Comparison of ENCODE assay signal across 9 cellular contexts in genomic region chr22:42608481-42609361, GRCh38. TPM values are rescaled to one million over a fixed set of nuclear protein-coding genes. Genes with fewer than 3 reads are reported as not detected.
DNase-seq lines count a peak whose midpoint lies in the region; ATAC-seq and TF ChIP-seq lines count a peak whose summit lies in the region.
"Had no signal": no experiment of that assay in that cellular context is flagged by ENCODE, and none has a peak within 500 bp of the region (broad histone marks: within the 10 kb centered on the region; RNA-seq: fewer than 3 reads in every experiment).

No MANE protein-coding gene starts in this region.

- H3K4me3 ChIP-seq in mammary epithelial cell (replicated peaks in 1 of 3; ENCODE audit: insufficient read depth in 1 of 3, low read depth in 2 of 3, low read length in 3 of 3): peak overlapping the region; percentile 12 to 35 (median 15)
- peak overlapping the region; percentile 13 for H3K4me3 ChIP-seq in suprapubic skin
- H3K4me3 ChIP-seq: BLaER1 treated with 17β-estradiol and CSF1 and Interleukin-3, amounts not matched to agents 10 nM and 100 nM had no signal

- peaks cover 30% of the 10 kb centered on the region for H3K36me3 Mint-ChIP-seq in activated CD4-positive, alpha-beta memory T cell treated with anti-CD3 and anti-CD28 coated beads for 36 hours
- H3K36me3 Mint-ChIP-seq in activated CD4-positive, alpha-beta memory T cell treated with anti-CD3 and anti-CD28 coated beads, Interleukin-2, amount 10 ng/mL, durations not matched to agents 7 days and 5 days (ENCODE audit: low read depth): peaks cover 47% of the 10 kb centered on the region

- H3K4me2 ChIP-seq in mammary epithelial cell (ENCODE audit: insufficient read depth, low read depth, low read length): peak overlapping the region; percentile 61

- peak; percentile 25 for DNase-seq in activated CD4-positive, alpha-beta memory T cell treated with anti-CD3 and anti-CD28 coated beads for 36 hours
- DNase-seq in activated CD4-positive, alpha-beta memory T cell treated with anti-CD3 and anti-CD28 coated beads, Interleukin-2, amount 10 ng/mL, durations not matched to agents 7 days and 5 days: no peak
- DNase-seq in mammary epithelial cell (peak; percentile 89), kidney glomerular epithelial cell (lab: John Stamatoyannopoulos, UW) (peak; percentile 87), suprapubic skin (ENCODE audit: low spot score in 2 of 2) (no peak), HK-2 (ENCODE audit: unreplicated experiment) (no peak)
- DNase-seq in stimulated activated naive CD4-positive, alpha-beta T cell treated with Interleukin-2 at 50 U/mL for 16 hours (lab: John Stamatoyannopoulos, UW): no peak

- H4K20me1 ChIP-seq in mammary epithelial cell (ENCODE audit: insufficient read depth, low read length): no peaks in the 10 kb centered on the region

- TF ChIP-seq POLR2A in suprapubic skin (IDR thresholded peaks at IDR 0.05): no peak

- peak overlapping the region; percentile 77 for H3K27ac Mint-ChIP-seq in activated CD4-positive, alpha-beta memory T cell treated with anti-CD3 and anti-CD28 coated beads for 36 hours
- no peak overlapping the region for H3K27ac Mint-ChIP-seq in activated CD4-positive, alpha-beta memory T cell treated with anti-CD3 and anti-CD28 coated beads, Interleukin-2, amount 10 ng/mL, durations not matched to agents 7 days and 5 days

- no peaks in the 10 kb centered on the region for H3K27me3 Mint-ChIP-seq in activated CD4-positive, alpha-beta memory T cell treated with anti-CD3 and anti-CD28 coated beads for 36 hours
- H3K27me3 Mint-ChIP-seq in activated CD4-positive, alpha-beta memory T cell treated with anti-CD3 and anti-CD28 coated beads, Interleukin-2, amount 10 ng/mL, durations not matched to agents 7 days and 5 days: no peaks in the 10 kb centered on the region

- H3K79me2 ChIP-seq in mammary epithelial cell (ENCODE audit: insufficient read depth, low read length): peaks cover 99% of the 10 kb centered on the region

- in situ Hi-C loops in mammary epithelial cell (cut with MboI; ENCODE audit: low sequenced_read_pairs in 2 of 2): no loop called here

- no peak for TF ChIP-seq EP300 in suprapubic skin (IDR thresholded peaks at IDR 0.05)

- H3K27me3 ChIP-seq in mammary epithelial cell (ENCODE audit: insufficient read depth, low read length) (no peaks in the 10 kb centered on the region), suprapubic skin (no peaks in the 10 kb centered on the region)
- H3K27me3 ChIP-seq: BLaER1 treated with 17β-estradiol and CSF1 and Interleukin-3, amounts not matched to agents 10 nM and 100 nM had no signal

- CTCF ChIA-PET in activated CD4-positive, alpha-beta memory T cell treated with anti-CD3 and anti-CD28 coated beads for 36 hours (lab: Charles Lee): interaction anchor here (0.9 to 2.1 kb wide), 2 partner anchors 12 to 14 kb away, joined by 3 to 5 read pairs; no protein-coding TSS in a partner anchor
- CTCF ChIA-PET in activated CD4-positive, alpha-beta memory T cell treated with anti-CD3 and anti-CD28 coated beads, Interleukin-2, amount 10 ng/mL, durations not matched to agents 7 days and 5 days (lab: Charles Lee): no interaction called here
- CTCF ChIA-PET in mammary epithelial cell (lab: Charles Lee; ENCODE audit: low non-redundant PET): no interaction called here

- ATAC-seq in GM21825 (IDR thresholded peaks at IDR 0.05; ENCODE audit: unreplicated experiment): no peak

- H2AFZ ChIP-seq in mammary epithelial cell (ENCODE audit: low read depth, low read length): peak overlapping the region; percentile 61

- H3K4me3 Mint-ChIP-seq in activated CD4-positive, alpha-beta memory T cell treated with anti-CD3 and anti-CD28 coated beads for 36 hours: no peak overlapping the region
- no peak overlapping the region for H3K4me3 Mint-ChIP-seq in activated CD4-positive, alpha-beta memory T cell treated with anti-CD3 and anti-CD28 coated beads, Interleukin-2, amount 10 ng/mL, durations not matched to agents 7 days and 5 days

- H3K9me3 Mint-ChIP-seq in activated CD4-positive, alpha-beta memory T cell treated with anti-CD3 and anti-CD28 coated beads for 36 hours: no peaks in the 10 kb centered on the region
- H3K9me3 Mint-ChIP-seq in activated CD4-positive, alpha-beta memory T cell treated with anti-CD3 and anti-CD28 coated beads, Interleukin-2, amount 10 ng/mL, durations not matched to agents 7 days and 5 days: no peaks in the 10 kb centered on the region

- peak overlapping the region; percentile 93 for H3K9ac ChIP-seq in mammary epithelial cell (ENCODE audit: insufficient read depth, low read length)

- TF ChIP-seq CTCF in mammary epithelial cell (conservative IDR thresholded peaks at IDR 0.05 in 1 of 2, IDR thresholded peaks at IDR 0.05 in 1 of 2; ENCODE audit: extremely low read depth in 1 of 2, insufficient read depth in 1 of 2, low read depth in 1 of 2, low read length in 2 of 2) (no peak), suprapubic skin (IDR thresholded peaks at IDR 0.05) (no peak)

- peaks cover 63% of the 10 kb centered on the region for H3K4me1 Mint-ChIP-seq in activated CD4-positive, alpha-beta memory T cell treated with anti-CD3 and anti-CD28 coated beads for 36 hours (ENCODE audit: low read depth)
- H3K4me1 Mint-ChIP-seq in activated CD4-positive, alpha-beta memory T cell treated with anti-CD3 and anti-CD28 coated beads, Interleukin-2, amount 10 ng/mL, durations not matched to agents 7 days and 5 days: peaks cover 44% of the 10 kb centered on the region

- intact Hi-C loops in activated CD4-positive, alpha-beta memory T cell treated with anti-CD3 and anti-CD28 coated beads for 36 hours (cut with micrococcal nuclease): no loop called here
- intact Hi-C loops in mammary epithelial cell (cut with micrococcal nuclease): no loop called here

- H3K27ac ChIP-seq in mammary epithelial cell (ENCODE audit: insufficient read depth, low read depth, low read length): peak overlapping the region; percentile 94
- H3K27ac ChIP-seq in suprapubic skin: peak overlapping the region; percentile 50

- WGBS in mammary epithelial cell (ENCODE audit: low coverage, missing lambda C conversion rate): 24% methylated on average over 20 of the region's 21 CpGs
- WGBS in suprapubic skin: 57% methylated on average over 17 of the region's 21 CpGs

- dilution Hi-C loops in mammary epithelial cell (cut with HindIII; ENCODE audit: low sequenced_read_pairs): no loop called here

- H3K36me3 ChIP-seq in mammary epithelial cell (ENCODE audit: insufficient read depth, low read length): peaks cover 5% of the 10 kb centered on the region
- peaks cover 17% of the 10 kb centered on the region for H3K36me3 ChIP-seq in suprapubic skin

- POLR2A ChIA-PET in activated CD4-positive, alpha-beta memory T cell treated with anti-CD3 and anti-CD28 coated beads for 36 hours (lab: Charles Lee): interaction anchor here (0.5 kb wide), 1 partner anchor 46 kb away, joined by 3 read pairs; no protein-coding TSS in a partner anchor
- POLR2A ChIA-PET in activated CD4-positive, alpha-beta memory T cell treated with anti-CD3 and anti-CD28 coated beads, Interleukin-2, amount 10 ng/mL, durations not matched to agents 7 days and 5 days (lab: Charles Lee): interaction anchor here (0.6 kb wide), 1 partner anchor 920 kb away, joined by 3 read pairs; the partner anchor contains the start of gene SNU13

- BruUV-seq in mammary epithelial cell (replicated peaks; lab: Mats Ljungman, UMichigan): no TSS peak

- H3K9me3 ChIP-seq in mammary epithelial cell (replicated peaks; ENCODE audit: insufficient read depth, low read length): no peaks in the 10 kb centered on the region
- H3K9me3 ChIP-seq in suprapubic skin: no peaks in the 10 kb centered on the region

- H3K4me1 ChIP-seq in mammary epithelial cell (ENCODE audit: insufficient read depth, low read length): peaks cover 31% of the 10 kb centered on the region
- peaks cover 68% of the 10 kb centered on the region for H3K4me1 ChIP-seq in suprapubic skin

RNA-seq across cellular contexts. Expression of gene POLDIP3, which starts 6.0 kb away (rescaled TPM):
- 10 to 100 TPM; 64.6 to 75.3 TPM for total RNA-seq in activated CD4-positive, alpha-beta memory T cell treated with anti-CD3 and anti-CD28 coated beads for 36 hours
- 10 to 100 TPM; 71.4 to 74.7 TPM for total RNA-seq in activated CD4-positive, alpha-beta memory T cell treated with anti-CD3 and anti-CD28 coated beads, Interleukin-2, amount 10 ng/mL, durations not matched to agents 7 days and 5 days
- total RNA-seq in mammary epithelial cell (10 to 100 TPM; 21.5 to 53.6 TPM), suprapubic skin (10 to 100 TPM; 32.4 to 61.1 (median 45.7) TPM)
- 33.1 TPM for polyA plus RNA-seq in mammary epithelial cell
- 50.5 TPM for polyA minus RNA-seq in mammary epithelial cell

RNA-seq across cellular contexts. Expression of gene ATP5MGL, which starts 31.7 kb away (rescaled TPM):
- total RNA-seq in activated CD4-positive, alpha-beta memory T cell treated with anti-CD3 and anti-CD28 coated beads for 36 hours: under 1 TPM; 0.38 to 0.51 TPM
- total RNA-seq in activated CD4-positive, alpha-beta memory T cell treated with anti-CD3 and anti-CD28 coated beads, Interleukin-2, amount 10 ng/mL, durations not matched to agents 7 days and 5 days: 1 to 10 TPM; 1.2 to 1.3 TPM
- total RNA-seq in mammary epithelial cell: 1 to 10 TPM in 1 of 2 donors, not detected in 1; 1.2 TPM
- polyA plus RNA-seq in mammary epithelial cell: not detected
- polyA minus RNA-seq in mammary epithelial cell: not detected
- total RNA-seq in suprapubic skin: 1 to 10 TPM in 3 of 4 donors, not detected in 1; 1.3 to 3.9 (median 1.5) TPM

RNA-seq across cellular contexts. Expression of gene CYB5R3, which starts 40.5 kb away (rescaled TPM):
- 10 to 100 TPM; 73.7 to 77.6 TPM for total RNA-seq in activated CD4-positive, alpha-beta memory T cell treated with anti-CD3 and anti-CD28 coated beads for 36 hours
- total RNA-seq in activated CD4-positive, alpha-beta memory T cell treated with anti-CD3 and anti-CD28 coated beads, Interleukin-2, amount 10 ng/mL, durations not matched to agents 7 days and 5 days: 10 to 100 TPM; 68.4 to 74.3 TPM
- total RNA-seq in mammary epithelial cell (100 to 1,000 TPM in 1 of 2 donors, 10 to 100 TPM in 1; 80.4 to 181 TPM), suprapubic skin (100 to 1,000 TPM; 107 to 159 (median 138) TPM)
- 125 TPM for polyA plus RNA-seq in mammary epithelial cell
- polyA minus RNA-seq in mammary epithelial cell: 196 TPM

RNA-seq across cellular contexts. Expression of gene SERHL2, which starts 55.0 kb away (rescaled TPM):
- 1 to 10 TPM in 1 of 2 experiments, under 1 TPM in 1; 0.83 to 1.2 TPM for total RNA-seq in activated CD4-positive, alpha-beta memory T cell treated with anti-CD3 and anti-CD28 coated beads for 36 hours
- under 1 TPM; 0.55 to 0.81 TPM for total RNA-seq in activated CD4-positive, alpha-beta memory T cell treated with anti-CD3 and anti-CD28 coated beads, Interleukin-2, amount 10 ng/mL, durations not matched to agents 7 days and 5 days
- 1 to 10 TPM; 1.7 to 2.3 TPM for total RNA-seq in mammary epithelial cell
- 1.4 TPM for polyA plus RNA-seq in mammary epithelial cell
- polyA minus RNA-seq in mammary epithelial cell: not detected
- total RNA-seq in suprapubic skin: 10 to 100 TPM; 13.0 to 96.1 (median 52.1) TPM

Comparison
In these comparisons a context has a peak if more than half of its experiments do, and no peak if none do; other contexts are left out.
1. DNase-seq: peak in activated CD4-positive, alpha-beta memory T cell treated with anti-CD3 and anti-CD28 coated beads for 36 hours (single experiment), mammary epithelial cell (single experiment) and kidney glomerular epithelial cell (single experiment); none in activated CD4-positive, alpha-beta memory T cell treated with anti-CD3 and anti-CD28 coated beads, Interleukin-2, amount 10 ng/mL, durations not matched to agents 7 days and 5 days (single experiment), suprapubic skin (0 of 2), HK-2 (single experiment) and stimulated activated naive CD4-positive, alpha-beta T cell treated with Interleukin-2 at 50 U/mL for 16 hours (single experiment).